In genomic region chr22:21020802-21021429, GRCh38 we compare ENCODE assay signal across 1 cellular context.
TF ChIP-seq lines count a peak whose summit lies in the region.

No MANE protein-coding gene starts in this region.

TF ChIP-seq in K562, 482 proteins besides CTCF, POLR2A, EP300 and RAD21 (continued from another document):
- TF ChIP-seq CEBPZ (IDR thresholded peaks at IDR 0.05; ENCODE audit: borderline replicate concordance, low read depth, low read length): no peak
- TF ChIP-seq ZNF445 (CRISPR knock-in tag; IDR thresholded peaks at IDR 0.05; ENCODE audit: low read depth): peak; percentile 51; the same call in 1 of the 2 replicates
- TF ChIP-seq RBM22 (IDR thresholded peaks at IDR 0.05; ENCODE audit: low read depth, low read length, poor library complexity, severe bottlenecking): no peak
- TF ChIP-seq NR2C2 (CRISPR knock-in tag; IDR thresholded peaks at IDR 0.05): no peak
- no peak for TF ChIP-seq NR2C2 (tag; IDR thresholded peaks at IDR 0.05)
- 0 out of 2 replicates have a peak, but pooled peaks have one; percentile 12 for TF ChIP-seq ID3 (CRISPR knock-in tag; IDR thresholded peaks at IDR 0.05)
- TF ChIP-seq ID3 (tag; IDR thresholded peaks at IDR 0.05): peak; percentile 47
- no peak for TF ChIP-seq RBM17 (IDR thresholded peaks at IDR 0.05; ENCODE audit: borderline replicate concordance, low read depth, low read length)
- TF ChIP-seq MCM2 (IDR thresholded peaks at IDR 0.05; ENCODE audit: low read depth): no peak
- no peak for TF ChIP-seq ZNF277 (CRISPR knock-in tag; IDR thresholded peaks at IDR 0.05; ENCODE audit: borderline replicate concordance)
- no peak; the same call in 1 of the 2 replicates for TF ChIP-seq BHLHE40 (IDR thresholded peaks at IDR 0.05; ENCODE audit: low read length)
- peak; percentile 50 for TF ChIP-seq TBP (optimal IDR thresholded peaks at IDR 0.05; ENCODE audit: low read depth, low read length)
- TF ChIP-seq ATF3 (IDR thresholded peaks at IDR 0.05): no peak
- TF ChIP-seq ATF3 (CRISPR knock-in tag; conservative IDR thresholded peaks at IDR 0.05): 0 out of 2 replicates have a peak, but pooled peaks have one; percentile 41
TF ChIP-seq in K562: peak in this region for 43.
